8 cellular contexts compared by ENCODE assay signal in genomic region chr9:133991964-133992779, GRCh38. TPM values are rescaled to one million over a fixed set of nuclear protein-coding genes. Genes with fewer than 3 reads are reported as not detected.
A peak's percentile ranks its signal among the peaks of the same experiment; 100 is the strongest.
DNase-seq lines count a peak whose midpoint lies in the region; ATAC-seq and TF ChIP-seq lines count a peak whose summit lies in the region.

VAV2 (minus strand) TSS chr9:133992324; CDS start chr9:133992278, 46 bp downstream.

- intact Hi-C loops in heart left ventricle (cut with DNase I), result loop anchor here in 1 of 10 donors (5.0 to 10.0 kb wide), 3 partner anchors 35 to 457 kb away; partner anchors contain the start of gene ADAMTSL2
- intact Hi-C loops in posterior vena cava (cut with DNase I), result no loop called here

- peaks cover 5% of the 10 kb centered on the region for H3K4me1 Mint-ChIP-seq in activated naive CD8-positive, alpha-beta T cell (ENCODE audit: low read depth)

- DNase-seq in COLO668 (lab: John Stamatoyannopoulos, UW; ENCODE audit: unreplicated experiment), result peak; percentile 83
- peak; percentile 79 for DNase-seq in RPMI7951 (ENCODE audit: low read depth)
- DNase-seq in heart left ventricle, result peak; percentile 60 to 86 (median 76)
- DNase-seq in posterior vena cava (ENCODE audit: low spot score), result peak; percentile 87
- DNase-seq in NK-92 treated with Interleukin-12 subunit alpha and Interleukin-12 subunit beta, amount 100 ng/mL, for 24 hours (lab: John Stamatoyannopoulos, UW), result no peak

- H3K4me3 Mint-ChIP-seq in activated naive CD8-positive, alpha-beta T cell, result peak within 1 kb of the TSS; percentile 66

- no peaks in the 10 kb centered on the region for H3K27me3 Mint-ChIP-seq in activated naive CD8-positive, alpha-beta T cell

- peaks cover 0 to 4% (median 0%) of the 10 kb centered on the region in 9 donors for H3K27me3 ChIP-seq in heart left ventricle

- no peaks in the 10 kb centered on the region for H3K36me3 ChIP-seq in heart left ventricle

- H3K4me1 ChIP-seq in heart left ventricle, result peaks cover 4 to 31% (median 20%) of the 10 kb centered on the region in 12 donors

- peak in 1 of 2 donors; percentile 12 for TF ChIP-seq POLR2A in heart left ventricle (IDR thresholded peaks at IDR 0.05)

- WGBS in heart left ventricle, 4 donors, result 0 to 2% (median 0%) methylated on average over 6 to 124 of the region's 124 CpGs

- no peak for TF ChIP-seq CTCF in heart left ventricle (IDR thresholded peaks at IDR 0.05)

- no peaks in the 10 kb centered on the region for H3K9me3 ChIP-seq in heart left ventricle

- H3K9me3 Mint-ChIP-seq in activated naive CD8-positive, alpha-beta T cell (ENCODE audit: low read depth), result no peaks in the 10 kb centered on the region

- ATAC-seq in GM19452 (IDR thresholded peaks at IDR 0.05; ENCODE audit: unreplicated experiment), result peak; percentile 40
- peak; percentile 31 for ATAC-seq in HG03558 (IDR thresholded peaks at IDR 0.05; ENCODE audit: extremely low read depth, unreplicated experiment)
- ATAC-seq in heart left ventricle, result peak in 3 of 4 donors; percentile 10 to 46 (median 17)

- H3K27ac Mint-ChIP-seq in activated naive CD8-positive, alpha-beta T cell, result no peak within 1 kb of the TSS

- H3K36me3 Mint-ChIP-seq in activated naive CD8-positive, alpha-beta T cell, result no peaks in the 10 kb centered on the region

- H3K4me3 ChIP-seq in heart left ventricle, result peak within 1 kb of the TSS; percentile 53 to 88 (median 73)

- H3K27ac ChIP-seq in heart left ventricle, result peak within 1 kb of the TSS; percentile 60 to 95 (median 92)

RNA-seq across cellular contexts. Expression of gene VAV2, which starts in this region (rescaled TPM):
- 10.3 and 16.2 TPM in 2 replicates for total RNA-seq in RPMI7951 (2014; rRNA removed; shearing (Covaris generic))
- 1 to 10 TPM; 3.4 to 9.9 (median 5.3) TPM for total RNA-seq in heart left ventricle
- polyA plus RNA-seq in heart left ventricle, result 1 to 10 TPM; 3.3 to 6.5 TPM
- total RNA-seq in posterior vena cava, result 10 to 100 TPM; 12.9 to 17.9 TPM
